Comparison of ENCODE assay signal across 16 cellular contexts in genomic region chr17:48818361-48818841, GRCh38. TPM values are rescaled to one million over a fixed set of nuclear protein-coding genes. Genes with fewer than 3 reads are reported as not detected.
A peak's percentile ranks its signal among the peaks of the same experiment; 100 is the strongest.
DNase-seq lines count a peak whose midpoint lies in the region; ATAC-seq lines count a peak whose summit lies in the region.
"Had no signal": no experiment of that assay in that cellular context is flagged by ENCODE, and none has a peak within 500 bp of the region (broad histone marks: within the 10 kb centered on the region; RNA-seq: fewer than 3 reads in every experiment).

No MANE protein-coding gene starts in this region.

- H3K27me3 ChIP-seq in NT2/D1 (ENCODE audit: insufficient read depth, insufficient read length) (peaks cover 23% of the 10 kb centered on the region), rectal smooth muscle tissue (ENCODE audit: control insufficient read depth, insufficient read depth, low read length) (no peaks in the 10 kb centered on the region)

- H3K36me3 ChIP-seq in NT2/D1 (ENCODE audit: insufficient read depth, insufficient read length, low read length): no peaks in the 10 kb centered on the region
- no peaks in the 10 kb centered on the region for H3K36me3 ChIP-seq in rectal smooth muscle tissue (ENCODE audit: control insufficient read depth, insufficient read depth, low read length)

- peaks cover 16% of the 10 kb centered on the region for H3K4me1 Mint-ChIP-seq in T-helper 2 cell treated with Interferon-gamma antibody and Interleukin-4, amounts not matched to agents 5 μg/mL and 100 μg/mL, for 36 hours (ENCODE audit: low read depth)
- H3K4me1 Mint-ChIP-seq in activated T-cell treated with anti-CD3 and anti-CD28 coated beads, Interleukin-2, amount 50 U/mL, for 4 hours (ENCODE audit: low read depth): peaks cover 15% of the 10 kb centered on the region

- H3K27ac ChIP-seq in rectal smooth muscle tissue (ENCODE audit: low read depth, low read length): no peak overlapping the region
- H3K27ac ChIP-seq: body of pancreas, RWPE1 had no signal

- H3K9ac ChIP-seq in NT2/D1 (ENCODE audit: insufficient read length, low read depth): peak overlapping the region; percentile 52
- peak overlapping the region; percentile 26 for H3K9ac ChIP-seq in rectal smooth muscle tissue (ENCODE audit: low read length)

- H3K9me3 Mint-ChIP-seq in T-helper 2 cell treated with Interferon-gamma antibody and Interleukin-4, amounts not matched to agents 5 μg/mL and 100 μg/mL, for 36 hours: no peaks in the 10 kb centered on the region
- H3K9me3 Mint-ChIP-seq in activated T-cell treated with anti-CD3 and anti-CD28 coated beads, Interleukin-2, amount 50 U/mL, for 4 hours: no peaks in the 10 kb centered on the region
- H3K9me3 Mint-ChIP-seq: activated CD8-positive, alpha-beta T cell treated with anti-CD3 and anti-CD28 coated beads for 36 hours had no signal

- peaks cover 66% of the 10 kb centered on the region for H3K27me3 Mint-ChIP-seq in T-helper 2 cell treated with Interferon-gamma antibody and Interleukin-4, amounts not matched to agents 5 μg/mL and 100 μg/mL, for 36 hours (ENCODE audit: low read depth)
- H3K27me3 Mint-ChIP-seq in activated T-cell treated with anti-CD3 and anti-CD28 coated beads, Interleukin-2, amount 50 U/mL, for 4 hours (ENCODE audit: low read depth): peaks cover 45% of the 10 kb centered on the region

- no peaks in the 10 kb centered on the region for H3K9me3 ChIP-seq in NT2/D1 (ENCODE audit: insufficient read depth, low read length)
- H3K9me3 ChIP-seq: body of pancreas had no signal

- H3K36me3 Mint-ChIP-seq in T-helper 2 cell treated with Interferon-gamma antibody and Interleukin-4, amounts not matched to agents 5 μg/mL and 100 μg/mL, for 36 hours (ENCODE audit: low read depth): no peaks in the 10 kb centered on the region
- no peaks in the 10 kb centered on the region for H3K36me3 Mint-ChIP-seq in activated T-cell treated with anti-CD3 and anti-CD28 coated beads, Interleukin-2, amount 50 U/mL, for 4 hours (ENCODE audit: insufficient read depth)

- no peak for DNase-seq in T-helper 2 cell treated with Interferon-gamma antibody and Interleukin-4, amounts not matched to agents 5 μg/mL and 100 μg/mL, for 36 hours (ENCODE audit: low spot score)
- DNase-seq in T-helper 2 cell (no peak), NT2/D1 (ENCODE audit: low read depth, low spot score) (peak; percentile 75), iPS DF 19.7 (ENCODE audit: low read depth, low spot score) (peak; percentile 81), HuH-7.5 (ENCODE audit: low spot score) (no peak)
- no peak for DNase-seq in activated T-cell treated with anti-CD3 and anti-CD28 coated beads, Interleukin-2, amount 50 U/mL, for 4 hours
- DNase-seq: activated CD8-positive, alpha-beta T cell treated with anti-CD3 and anti-CD28 coated beads for 36 hours; activated effector memory CD4-positive, alpha-beta T cell treated with anti-CD3 and anti-CD28 coated beads, Interleukin-2, amount 50 U/mL, for 16 hours; DMS79; midbrain; NCI-H1436 had no signal

- H3K27ac Mint-ChIP-seq in T-helper 2 cell treated with Interferon-gamma antibody and Interleukin-4, amounts not matched to agents 5 μg/mL and 100 μg/mL, for 36 hours: no peak overlapping the region
- H3K27ac Mint-ChIP-seq: activated CD8-positive, alpha-beta T cell treated with anti-CD3 and anti-CD28 coated beads for 36 hours had no signal

- no peak for ATAC-seq in HG02840 (IDR thresholded peaks at IDR 0.05; ENCODE audit: low FRiP score, unreplicated experiment)
- ATAC-seq in activated T-cell treated with anti-CD3 and anti-CD28 coated beads, Interleukin-2, amount 50 U/mL, for 4 hours: no peak
- ATAC-seq: activated CD8-positive, alpha-beta T cell treated with anti-CD3 and anti-CD28 coated beads for 36 hours; body of pancreas had no signal

- H3K4me3 ChIP-seq in NT2/D1 (ENCODE audit: insufficient read length, low read depth): no peak overlapping the region
- no peak overlapping the region for H3K4me3 ChIP-seq in rectal smooth muscle tissue (ENCODE audit: low read length)
- H3K4me3 ChIP-seq: body of pancreas had no signal

- H3K4me1 ChIP-seq in NT2/D1 (ENCODE audit: insufficient read depth, insufficient read length) (peaks cover 7% of the 10 kb centered on the region), rectal smooth muscle tissue (ENCODE audit: control insufficient read depth, insufficient read depth, low read length) (peaks cover 4% of the 10 kb centered on the region)

- H3K4me3 Mint-ChIP-seq in T-helper 2 cell treated with Interferon-gamma antibody and Interleukin-4, amounts not matched to agents 5 μg/mL and 100 μg/mL, for 36 hours: peak overlapping the region; percentile 38
- no peak overlapping the region for H3K4me3 Mint-ChIP-seq in activated T-cell treated with anti-CD3 and anti-CD28 coated beads, Interleukin-2, amount 50 U/mL, for 4 hours
- H3K4me3 Mint-ChIP-seq: activated CD8-positive, alpha-beta T cell treated with anti-CD3 and anti-CD28 coated beads for 36 hours had no signal

RNA-seq across cellular contexts. Expression of gene TTLL6, which starts 1.4 kb away (rescaled TPM):
- total RNA-seq in activated T-cell treated with anti-CD3 and anti-CD28 coated beads, Interleukin-2, amount 50 U/mL, for 4 hours: not detected
- total RNA-seq: activated CD8-positive, alpha-beta T cell treated with anti-CD3 and anti-CD28 coated beads for 36 hours; pulmonary artery endothelial cell had no signal

RNA-seq across cellular contexts. Expression of gene CALCOCO2, which starts 12.4 kb away (rescaled TPM):
- total RNA-seq in activated T-cell treated with anti-CD3 and anti-CD28 coated beads, Interleukin-2, amount 50 U/mL, for 4 hours: 10 to 100 TPM; 34.0 to 45.5 (median 34.3) TPM

Comparison
In these comparisons a context has a peak if more than half of its experiments do, and no peak if none do; other contexts are left out.
1. DNase-seq: peak in NT2/D1 (single experiment) and iPS DF 19.7 (single experiment); none in T-helper 2 cell treated with Interferon-gamma antibody and Interleukin-4, amounts not matched to agents 5 μg/mL and 100 μg/mL, for 36 hours (single experiment), T-helper 2 cell (0 of 5), HuH-7.5 (single experiment) and activated T-cell treated with anti-CD3 and anti-CD28 coated beads, Interleukin-2, amount 50 U/mL, for 4 hours (single experiment).